8 cellular contexts compared by ENCODE assay signal in genomic region chr10:74213571-74214162, GRCh38.
DNase-seq lines count a peak whose midpoint lies in the region; ATAC-seq and TF ChIP-seq lines count a peak whose summit lies in the region.

No MANE protein-coding gene starts in this region.

- H3K27me3 ChIP-seq in SJCRH30 (no peaks in the 10 kb centered on the region), lower lobe of right lung (ENCODE audit: low read depth) (no peaks in the 10 kb centered on the region)

- TF ChIP-seq CTCF in GM12864 (IDR thresholded peaks at IDR 0.05; ENCODE audit: low read depth, low read length, missing control alignments) (peak; percentile 34), brain (conservative IDR thresholded peaks at IDR 0.05) (peak; percentile 42 to 56), lower lobe of right lung (IDR thresholded peaks at IDR 0.05) (peak; percentile 43)

- peak in 1 of 2 donors; percentile 44 for ATAC-seq in lower lobe of right lung
- no peak for ATAC-seq in activated T-helper 17 cell treated with anti-CD3 and anti-CD28 coated beads, Interleukin-2, amount 50 U/mL, for 72 hours (replicated peaks)
- ATAC-seq in HG02642 (IDR thresholded peaks at IDR 0.05; ENCODE audit: poor library complexity, unreplicated experiment) = no peak

- H3K36me3 ChIP-seq in SJCRH30 = no peaks in the 10 kb centered on the region
- H3K36me3 ChIP-seq in lower lobe of right lung = no peaks in the 10 kb centered on the region

- H3K27me3 Mint-ChIP-seq in brain = no peaks in the 10 kb centered on the region
- H3K27me3 Mint-ChIP-seq in activated T-helper 17 cell treated with anti-CD3 and anti-CD28 coated beads, Interleukin-2, amount 50 U/mL, for 72 hours = no peaks in the 10 kb centered on the region

- intact Hi-C loops in lower lobe of right lung (cut with DNase I) = no loop called here

- H3K27ac ChIP-seq in SJCRH30 (no peak overlapping the region), lower lobe of right lung (no peak overlapping the region)

- H3K4me3 Mint-ChIP-seq in brain = no peak overlapping the region
- H3K4me3 Mint-ChIP-seq in activated T-helper 17 cell treated with anti-CD3 and anti-CD28 coated beads, Interleukin-2, amount 50 U/mL, for 72 hours = no peak overlapping the region

- peaks cover 51% of the 10 kb centered on the region for H3K36me3 Mint-ChIP-seq in brain
- no peaks in the 10 kb centered on the region for H3K36me3 Mint-ChIP-seq in activated T-helper 17 cell treated with anti-CD3 and anti-CD28 coated beads, Interleukin-2, amount 50 U/mL, for 72 hours (ENCODE audit: low read depth)

- H3K4me3 ChIP-seq in GM12864 (ENCODE audit: low read depth, low read length) = no peak overlapping the region
- H3K4me3 ChIP-seq in SJCRH30 = no peak overlapping the region
- no peak overlapping the region for H3K4me3 ChIP-seq in lower lobe of right lung

- peaks cover 8 to 27% (median 13%) of the 10 kb centered on the region in 5 experiments for H3K9me3 Mint-ChIP-seq in brain
- H3K9me3 Mint-ChIP-seq in activated T-helper 17 cell treated with anti-CD3 and anti-CD28 coated beads, Interleukin-2, amount 50 U/mL, for 72 hours = no peaks in the 10 kb centered on the region

- DNase-seq in AG08395 (ENCODE audit: low spot score) (peak; percentile 49), GM12864 (ENCODE audit: low read depth) (no peak), SJCRH30 (peak; percentile 39 to 60), lower lobe of right lung (no peak), NCI-H187 treated with DMSO at 0.1 percent for 48 hours (lab: John Stamatoyannopoulos, UW) (no peak)

- H3K9me3 ChIP-seq in SJCRH30 (replicated peaks) (no peaks in the 10 kb centered on the region), lower lobe of right lung (no peaks in the 10 kb centered on the region)

- H3K27ac Mint-ChIP-seq in brain = no peak overlapping the region
- no peak overlapping the region for H3K27ac Mint-ChIP-seq in activated T-helper 17 cell treated with anti-CD3 and anti-CD28 coated beads, Interleukin-2, amount 50 U/mL, for 72 hours

- H3K4me1 ChIP-seq in SJCRH30 (peaks cover 5% of the 10 kb centered on the region), lower lobe of right lung (no peaks in the 10 kb centered on the region)

- H3K4me1 Mint-ChIP-seq in brain = peaks cover 9% of the 10 kb centered on the region
- H3K4me1 Mint-ChIP-seq in activated T-helper 17 cell treated with anti-CD3 and anti-CD28 coated beads, Interleukin-2, amount 50 U/mL, for 72 hours = peaks cover 10% of the 10 kb centered on the region

Comparison
In these comparisons a context has a peak if more than half of its experiments do, and no peak if none do; other contexts are left out.
1. DNase-seq: peak in AG08395 (single experiment) and SJCRH30 (2 of 2); none in GM12864 (single experiment), lower lobe of right lung (single experiment) and NCI-H187 treated with DMSO at 0.1 percent for 48 hours (single experiment).
2. Peak in every context shown above with its lines, with median percentiles within 50 percentile points of each other: CTCF ChIP-seq.